16 cellular contexts compared by ENCODE assay signal in genomic region chr10:5502903-5503835, GRCh38. TPM values are rescaled to one million over a fixed set of nuclear protein-coding genes. Genes with fewer than 3 reads are reported as not detected.
DNase-seq lines count a peak whose midpoint lies in the region; ATAC-seq and TF ChIP-seq lines count a peak whose summit lies in the region.
"Had no signal": no experiment of that assay in that cellular context is flagged by ENCODE, and none has a peak within 500 bp of the region (broad histone marks: within the 10 kb centered on the region; RNA-seq: fewer than 3 reads in every experiment).

No MANE protein-coding gene starts in this region.

- no peak overlapping the region for H2AFZ ChIP-seq in H9 (ENCODE audit: low read length)

- H3K4ac ChIP-seq in H9 (ENCODE audit: low read depth, low read length), result no peak overlapping the region

- no peaks in the 10 kb centered on the region for H3K79me1 ChIP-seq in H9 (ENCODE audit: insufficient read depth, low read depth, low read length, poor library complexity, severe bottlenecking)

- H3K27ac ChIP-seq in H9 (ENCODE audit: insufficient read length, low read depth, low read length) (no peak overlapping the region), sigmoid colon (no peak overlapping the region)

- no peak overlapping the region for H2BK12ac ChIP-seq in H9 (ENCODE audit: insufficient read length, low read depth, low read length)

- H3K4me1 ChIP-seq in H9 (ENCODE audit: insufficient read depth, low read length) (no peaks in the 10 kb centered on the region; the same call in 1 of the 2 replicates), sigmoid colon (peaks cover 0 to 14% (median 0%) of the 10 kb centered on the region in 4 donors)

- H2BK15ac ChIP-seq in H9 (ENCODE audit: low read depth, low read length), result no peak overlapping the region

- no peak overlapping the region; a peak in 1 of 7 replicates for H3K27ac Mint-ChIP-seq in H9
- no peak overlapping the region for H3K27ac Mint-ChIP-seq in activated CD4-positive, alpha-beta memory T cell treated with anti-CD3 and anti-CD28 coated beads for 36 hours
- H3K27ac Mint-ChIP-seq in activated CD8-positive, alpha-beta T cell treated with anti-CD3 and anti-CD28 coated beads for 36 hours, result no peak overlapping the region
- H3K27ac Mint-ChIP-seq: activated CD8-positive, alpha-beta T cell treated with anti-CD3 and anti-CD28 coated beads, Interleukin-2, amount 10 ng/mL, durations not matched to agents 7 days and 5 days; activated naive CD8-positive, alpha-beta T cell treated with anti-CD3 and anti-CD28 coated beads for 36 hours; T-helper 17 cell had no signal

- ATAC-seq in esophagus mucosa (peak; percentile 79), GM19328 (IDR thresholded peaks at IDR 0.05; ENCODE audit: unreplicated experiment) (no peak), GM21737 (IDR thresholded peaks at IDR 0.05; ENCODE audit: unreplicated experiment) (no peak)
- no peak for ATAC-seq in activated CD8-positive, alpha-beta T cell treated with anti-CD3 and anti-CD28 coated beads for 36 hours
- ATAC-seq: T-helper 17 cell had no signal

- H2BK120ac ChIP-seq in H9 (ENCODE audit: low read depth, low read length, poor library complexity, severe bottlenecking), result no peak overlapping the region

- H3K23me2 ChIP-seq in H9 (ENCODE audit: insufficient read length, low read depth, low read length, poor library complexity, severe bottlenecking), result no peaks in the 10 kb centered on the region

- H3K27me3 Mint-ChIP-seq in H9 (ENCODE audit: low read depth), result peaks cover 5% of the 10 kb centered on the region
- H3K27me3 Mint-ChIP-seq in activated CD4-positive, alpha-beta memory T cell treated with anti-CD3 and anti-CD28 coated beads for 36 hours, result peaks cover 5% of the 10 kb centered on the region
- H3K27me3 Mint-ChIP-seq in activated CD8-positive, alpha-beta T cell treated with anti-CD3 and anti-CD28 coated beads for 36 hours, result peaks cover 9% of the 10 kb centered on the region
- H3K27me3 Mint-ChIP-seq: activated naive CD8-positive, alpha-beta T cell treated with anti-CD3 and anti-CD28 coated beads for 36 hours had no signal

- no peak overlapping the region for H2AK5ac ChIP-seq in H9 (ENCODE audit: insufficient read length, low read length)

- H4K91ac ChIP-seq in H9 (ENCODE audit: insufficient read length, low read depth, low read length), result no peak overlapping the region

- no peak overlapping the region for H3T11ph ChIP-seq in H9 (ENCODE audit: low read length)

- peak overlapping the region; percentile 26; the same call in 1 of the 2 replicates for H3K14ac ChIP-seq in H9 (ENCODE audit: insufficient read depth, low read length)

- H3K23ac ChIP-seq in H9 (ENCODE audit: insufficient read length, low read depth, low read length), result no peak overlapping the region

- no peak overlapping the region for H2BK20ac ChIP-seq in H9 (ENCODE audit: low read depth, low read length, poor library complexity, severe bottlenecking)

- POLR2A ChIA-PET in activated CD4-positive, alpha-beta memory T cell treated with anti-CD3 and anti-CD28 coated beads for 36 hours (lab: Charles Lee), result interaction anchor here (0.6 kb wide), 1 partner anchor 46 kb away, joined by 5 read pairs; no protein-coding TSS in a partner anchor
- POLR2A ChIA-PET in activated CD8-positive, alpha-beta T cell treated with anti-CD3 and anti-CD28 coated beads for 36 hours (lab: Charles Lee), result no interaction called here

- H3K18ac ChIP-seq in H9 (ENCODE audit: insufficient read length, low read depth, low read length), result no peak overlapping the region

- H3K4me2 ChIP-seq in H9 (ENCODE audit: insufficient read depth, insufficient read length, low read length), result no peak overlapping the region

- H3K4me1 Mint-ChIP-seq in H9, result peaks cover 5 to 6% of the 10 kb centered on the region in 2 experiments
- H3K4me1 Mint-ChIP-seq in activated CD4-positive, alpha-beta memory T cell treated with anti-CD3 and anti-CD28 coated beads for 36 hours (ENCODE audit: low read depth), result no peaks in the 10 kb centered on the region
- no peaks in the 10 kb centered on the region for H3K4me1 Mint-ChIP-seq in activated CD8-positive, alpha-beta T cell treated with anti-CD3 and anti-CD28 coated beads for 36 hours (ENCODE audit: low read depth)
- H3K4me1 Mint-ChIP-seq: activated naive CD8-positive, alpha-beta T cell treated with anti-CD3 and anti-CD28 coated beads for 36 hours had no signal

- intact Hi-C loops in sigmoid colon (cut with DNase I), result no loop called here
- intact Hi-C loops in activated CD4-positive, alpha-beta memory T cell treated with anti-CD3 and anti-CD28 coated beads for 36 hours (cut with micrococcal nuclease), result no loop called here
- intact Hi-C loops in activated CD8-positive, alpha-beta T cell treated with anti-CD3 and anti-CD28 coated beads for 36 hours (cut with micrococcal nuclease), result no loop called here

- TF ChIP-seq EP300 in sigmoid colon (IDR thresholded peaks at IDR 0.05), result no peak

- H3K36me3 ChIP-seq in sigmoid colon, result no peaks in the 10 kb centered on the region

- TF ChIP-seq CTCF in H9 (conservative IDR thresholded peaks at IDR 0.05) (no peak), sigmoid colon (IDR thresholded peaks at IDR 0.05) (no peak)
- no peak for TF ChIP-seq CTCF in activated CD8-positive, alpha-beta T cell treated with anti-CD3 and anti-CD28 coated beads for 36 hours (IDR thresholded peaks at IDR 0.05)

- no peak overlapping the region for H3K4me3 ChIP-seq in sigmoid colon

- H2BK5ac ChIP-seq in H9 (ENCODE audit: insufficient read length, low read length), result no peak overlapping the region

- DNase-seq in H9 (no peak), NCI-H345 (lab: John Stamatoyannopoulos, UW) (peak; percentile 73), sigmoid colon (peak; percentile 32)
- DNase-seq in activated CD4-positive, alpha-beta memory T cell treated with anti-CD3 and anti-CD28 coated beads for 36 hours, result no peak
- DNase-seq in activated CD8-positive, alpha-beta T cell treated with anti-CD3 and anti-CD28 coated beads for 36 hours, result no peak
- DNase-seq: activated CD8-positive, alpha-beta T cell treated with anti-CD3 and anti-CD28 coated beads, Interleukin-2, amount 10 ng/mL, durations not matched to agents 7 days and 5 days; activated naive CD8-positive, alpha-beta T cell treated with anti-CD3 and anti-CD28 coated beads for 36 hours; GOT3; NCI-H1694; T-helper 17 cell had no signal

- no peak overlapping the region for H4K8ac ChIP-seq in H9 (replicated peaks; ENCODE audit: insufficient read length, low read depth, low read length)

- H4K5ac ChIP-seq in H9 (ENCODE audit: insufficient read length, low read depth, low read length), result no peak overlapping the region

- WGBS in H9 (ENCODE audit: extremely low coverage, insufficient read length, low lambda C conversion rate), result no CpG with 5 or more reads among the region's 8 CpGs
- WGBS in sigmoid colon, 2 donors, result 42 to 79% methylated on average over 8 of the region's 8 CpGs

- CTCF ChIA-PET in activated CD4-positive, alpha-beta memory T cell treated with anti-CD3 and anti-CD28 coated beads for 36 hours (lab: Charles Lee), result interaction anchor here (1.2 to 2.1 kb wide), 2 partner anchors 120 to 126 kb away, joined by 3 to 6 read pairs; no protein-coding TSS in a partner anchor
- CTCF ChIA-PET in activated CD8-positive, alpha-beta T cell treated with anti-CD3 and anti-CD28 coated beads for 36 hours (lab: Charles Lee), result no interaction called here

- H4K20me1 ChIP-seq in H9 (ENCODE audit: control insufficient read depth, insufficient read depth, insufficient read length), result no peaks in the 10 kb centered on the region

- H3K9me3 Mint-ChIP-seq in H9, result no peaks in the 10 kb centered on the region
- H3K9me3 Mint-ChIP-seq in activated CD4-positive, alpha-beta memory T cell treated with anti-CD3 and anti-CD28 coated beads for 36 hours, result no peaks in the 10 kb centered on the region
- H3K9me3 Mint-ChIP-seq in activated CD8-positive, alpha-beta T cell treated with anti-CD3 and anti-CD28 coated beads for 36 hours, result no peaks in the 10 kb centered on the region
- H3K9me3 Mint-ChIP-seq: activated naive CD8-positive, alpha-beta T cell treated with anti-CD3 and anti-CD28 coated beads for 36 hours had no signal

- no peak overlapping the region for H3K56ac ChIP-seq in H9 (ENCODE audit: insufficient read length, low read depth, low read length)

- H3K9me3 ChIP-seq in H9 (ENCODE audit: control insufficient read depth, low read depth, low read length), result no peaks in the 10 kb centered on the region
- no peaks in the 10 kb centered on the region for H3K9me3 ChIP-seq in sigmoid colon

- H3K27me3 ChIP-seq in H9 (ENCODE audit: insufficient read depth, low read length) (no peaks in the 10 kb centered on the region), sigmoid colon (no peaks in the 10 kb centered on the region)

- TF ChIP-seq POLR2A in sigmoid colon (IDR thresholded peaks at IDR 0.05), result no peak

- H3K36me3 Mint-ChIP-seq in H9 (ENCODE audit: insufficient read depth in 1 of 3, low read depth in 3 of 3), result no peaks in the 10 kb centered on the region; a peak in 1 of 7 replicates
- no peaks in the 10 kb centered on the region for H3K36me3 Mint-ChIP-seq in activated CD4-positive, alpha-beta memory T cell treated with anti-CD3 and anti-CD28 coated beads for 36 hours
- no peaks in the 10 kb centered on the region for H3K36me3 Mint-ChIP-seq in activated CD8-positive, alpha-beta T cell treated with anti-CD3 and anti-CD28 coated beads for 36 hours (ENCODE audit: low read depth)
- H3K36me3 Mint-ChIP-seq: activated naive CD8-positive, alpha-beta T cell treated with anti-CD3 and anti-CD28 coated beads for 36 hours had no signal

- H3K4me3 Mint-ChIP-seq in H9, result no peak overlapping the region; a peak in 1 of 5 replicates
- no peak overlapping the region for H3K4me3 Mint-ChIP-seq in activated CD4-positive, alpha-beta memory T cell treated with anti-CD3 and anti-CD28 coated beads for 36 hours
- no peak overlapping the region for H3K4me3 Mint-ChIP-seq in activated CD8-positive, alpha-beta T cell treated with anti-CD3 and anti-CD28 coated beads for 36 hours
- H3K4me3 Mint-ChIP-seq: activated CD8-positive, alpha-beta T cell treated with anti-CD3 and anti-CD28 coated beads, Interleukin-2, amount 10 ng/mL, durations not matched to agents 7 days and 5 days; activated naive CD8-positive, alpha-beta T cell treated with anti-CD3 and anti-CD28 coated beads for 36 hours; T-helper 17 cell had no signal

- no peaks in the 10 kb centered on the region for H3K79me2 ChIP-seq in H9 (ENCODE audit: insufficient read depth, low read length)

- H3K9ac ChIP-seq in H9 (ENCODE audit: extremely low read depth, insufficient read length, low read length), result no peak overlapping the region

RNA-seq across cellular contexts. Expression of gene CALML5, which starts 3.8 kb away (rescaled TPM):
- total RNA-seq in H9 (2021) (not detected in 2 replicates), esophagus mucosa (16.6 TPM), sigmoid colon (not detected)
- polyA plus RNA-seq in sigmoid colon, result not detected
- not detected for total RNA-seq in activated CD4-positive, alpha-beta memory T cell treated with anti-CD3 and anti-CD28 coated beads for 36 hours
- total RNA-seq in activated CD8-positive, alpha-beta T cell treated with anti-CD3 and anti-CD28 coated beads for 36 hours, result not detected
- total RNA-seq: activated CD8-positive, alpha-beta T cell treated with anti-CD3 and anti-CD28 coated beads, Interleukin-2, amount 10 ng/mL, durations not matched to agents 7 days and 5 days; activated naive CD8-positive, alpha-beta T cell treated with anti-CD3 and anti-CD28 coated beads for 36 hours; chondrocyte; OCI-LY7; T-helper 17 cell; temporal lobe had no signal

RNA-seq across cellular contexts. Expression of gene CALML3, which starts 21.6 kb away (rescaled TPM):
- total RNA-seq in H9 (2021), result not detected in 2 replicates
- total RNA-seq in esophagus mucosa, result 501 TPM
- total RNA-seq in sigmoid colon, result not detected
- under 1 TPM in 1 of 3 donors, not detected in 2; 0.15 TPM for polyA plus RNA-seq in sigmoid colon
- not detected for total RNA-seq in activated CD4-positive, alpha-beta memory T cell treated with anti-CD3 and anti-CD28 coated beads for 36 hours
- not detected for total RNA-seq in activated CD8-positive, alpha-beta T cell treated with anti-CD3 and anti-CD28 coated beads for 36 hours
- total RNA-seq: activated CD8-positive, alpha-beta T cell treated with anti-CD3 and anti-CD28 coated beads, Interleukin-2, amount 10 ng/mL, durations not matched to agents 7 days and 5 days; activated naive CD8-positive, alpha-beta T cell treated with anti-CD3 and anti-CD28 coated beads for 36 hours; chondrocyte; OCI-LY7; T-helper 17 cell; temporal lobe had no signal

Comparison
In these comparisons a context has a peak if more than half of its experiments do, and no peak if none do; other contexts are left out.
1. DNase-seq: peak in NCI-H345 (single experiment) and sigmoid colon (single experiment); none in H9 (single experiment), activated CD4-positive, alpha-beta memory T cell treated with anti-CD3 and anti-CD28 coated beads for 36 hours (single experiment) and activated CD8-positive, alpha-beta T cell treated with anti-CD3 and anti-CD28 coated beads for 36 hours (single experiment).
2. RNA of gene CALML5, which starts 3.8 kb away (total RNA-seq): 16.6 TPM in esophagus mucosa (single experiment); not detected in H9, not detected in sigmoid colon, not detected in activated CD4-positive, alpha-beta memory T cell treated with anti-CD3 and anti-CD28 coated beads for 36 hours and not detected in activated CD8-positive, alpha-beta T cell treated with anti-CD3 and anti-CD28 coated beads for 36 hours; every median in the first group is over 10 times any median in the second.
3. RNA of gene CALML3, which starts 21.6 kb away (total RNA-seq): 501 TPM in esophagus mucosa (single experiment); not detected in H9, not detected in sigmoid colon, not detected in activated CD4-positive, alpha-beta memory T cell treated with anti-CD3 and anti-CD28 coated beads for 36 hours and not detected in activated CD8-positive, alpha-beta T cell treated with anti-CD3 and anti-CD28 coated beads for 36 hours; every median in the first group is over 100 times any median in the second.